Comparison of ENCODE assay signal across 8 cellular contexts in genomic region chr6:42929088-42929927, GRCh38. TPM values are rescaled to one million over a fixed set of nuclear protein-coding genes. Genes with fewer than 3 reads are reported as not detected.
DNase-seq lines count a peak whose midpoint lies in the region; ATAC-seq, FAIRE-seq and TF ChIP-seq lines count a peak whose summit lies in the region.

Gene CNPY3 (plus strand): TSS chr6:42929480. CDS start chr6:42929571, 91 bp downstream.

- H3K36me3 ChIP-seq in Loucy (ENCODE audit: insufficient read depth, low read length), result peaks cover 4% of the 10 kb centered on the region; the same call in 1 of the 2 replicates

- peak; percentile 91 to 94 for ATAC-seq in natural killer cell treated with Interleukin-12 subunit alpha and Interleukin-12 subunit beta and Interleukin-15 and Interleukin-18, amount 100 ng/mL, for 72 hours
- ATAC-seq in stimulated activated naive CD8-positive, alpha-beta T cell treated with anti-CD3 and anti-CD28 coated beads, Interleukin-15, Interleukin-2, amounts not matched to agents 100 U/mL and 50 U/mL, for 24 hours, result peak; percentile 88

- peak within 1 kb of the TSS; percentile 97 for H3K9ac ChIP-seq in Loucy (ENCODE audit: low read depth, low read length, poor library complexity, severe bottlenecking)

- H3F3A ChIP-seq in Loucy (ENCODE audit: low read depth), result peaks cover 18% of the 10 kb centered on the region

- no peaks in the 10 kb centered on the region for H3K27me3 ChIP-seq in Loucy (ENCODE audit: insufficient read depth, low read length, poor library complexity, severe bottlenecking)

- H3K27me3 Mint-ChIP-seq in natural killer cell treated with Interleukin-12 subunit alpha and Interleukin-12 subunit beta and Interleukin-15 and Interleukin-18, amount 100 ng/mL, for 72 hours, result no peaks in the 10 kb centered on the region

- H3K4me1 Mint-ChIP-seq in natural killer cell treated with Interleukin-12 subunit alpha and Interleukin-12 subunit beta and Interleukin-15 and Interleukin-18, amount 100 ng/mL, for 72 hours (ENCODE audit: low read depth in 2 of 2), result peaks cover 42 to 43% of the 10 kb centered on the region in 2 donors

- peaks cover 40% of the 10 kb centered on the region for H3K79me2 ChIP-seq in Loucy (ENCODE audit: insufficient read depth, low read length)

- peak within 1 kb of the TSS; percentile 82 for H2AFZ ChIP-seq in Loucy (ENCODE audit: low read length)

- H3K4me3 ChIP-seq in Loucy (ENCODE audit: low read length, poor library complexity, severe bottlenecking), result peak within 1 kb of the TSS; percentile 90

- no peaks in the 10 kb centered on the region for H3K9me3 Mint-ChIP-seq in natural killer cell treated with Interleukin-12 subunit alpha and Interleukin-12 subunit beta and Interleukin-15 and Interleukin-18, amount 100 ng/mL, for 72 hours

- peak within 1 kb of the TSS; percentile 94 to 98 for H3K27ac Mint-ChIP-seq in natural killer cell treated with Interleukin-12 subunit alpha and Interleukin-12 subunit beta and Interleukin-15 and Interleukin-18, amount 100 ng/mL, for 72 hours

- no peaks in the 10 kb centered on the region for H3K9me3 ChIP-seq in Loucy (ENCODE audit: insufficient read depth, low read depth, low read length)

- peak within 1 kb of the TSS; percentile 100 for H3K4me3 Mint-ChIP-seq in natural killer cell treated with Interleukin-12 subunit alpha and Interleukin-12 subunit beta and Interleukin-15 and Interleukin-18, amount 100 ng/mL, for 72 hours

- H3K36me3 Mint-ChIP-seq in natural killer cell treated with Interleukin-12 subunit alpha and Interleukin-12 subunit beta and Interleukin-15 and Interleukin-18, amount 100 ng/mL, for 72 hours, result peaks cover 5% of the 10 kb centered on the region

- TF ChIP-seq POLR2A in H54 (IDR thresholded peaks at IDR 0.05; ENCODE audit: low read depth, low read length) (peak; percentile 48), Raji (IDR thresholded peaks at IDR 0.05; ENCODE audit: insufficient read depth, low read depth, low read length) (peak; percentile 68)

- peak within 1 kb of the TSS; percentile 96 for H3K4me2 ChIP-seq in Loucy (ENCODE audit: low read depth, low read length, poor library complexity, severe bottlenecking)

- H3K4me1 ChIP-seq in Loucy (ENCODE audit: insufficient read depth, low read length, poor library complexity, severe bottlenecking), result peaks cover 43% of the 10 kb centered on the region

- peaks cover 38% of the 10 kb centered on the region for H4K20me1 ChIP-seq in Loucy (ENCODE audit: insufficient read depth, low read length, poor library complexity, severe bottlenecking)

- no peaks in the 10 kb centered on the region for H3K9me2 ChIP-seq in Loucy (replicated peaks; ENCODE audit: low read depth, low read length)

- FAIRE-seq in H54 (lab: Jason Lieb, UNC), result peak; percentile 60

- no peak for TF ChIP-seq CTCF in Loucy (conservative IDR thresholded peaks at IDR 0.05; ENCODE audit: low read length)

- peak; percentile 99 for DNase-seq in EL
- DNase-seq in H54 (ENCODE audit: insufficient read length, low spot score), result peak; percentile 94
- peak; percentile 89 for DNase-seq in activated T-helper 9 cell treated with anti-CD3 and anti-CD28 coated beads, Interleukin-2, amount 50 U/mL, for 16 hours (ENCODE audit: low read depth)
- peak; percentile 96 for DNase-seq in fibroblast of peridontal ligament (ENCODE audit: extremely low read depth)
- DNase-seq in natural killer cell treated with Interleukin-12 subunit alpha and Interleukin-12 subunit beta and Interleukin-15 and Interleukin-18, amount 100 ng/mL, for 72 hours (ENCODE audit: low spot score), result peak; percentile 95
- DNase-seq in stimulated activated naive CD8-positive, alpha-beta T cell treated with anti-CD3 and anti-CD28 coated beads, Interleukin-15, Interleukin-2, amounts not matched to agents 100 U/mL and 50 U/mL, for 24 hours, result peak; percentile 94

RNA-seq across cellular contexts. Expression of gene CNPY3, which starts in this region (rescaled TPM):
- total RNA-seq in natural killer cell treated with Interleukin-12 subunit alpha and Interleukin-12 subunit beta and Interleukin-15 and Interleukin-18, amount 100 ng/mL, for 72 hours, result 10 to 100 TPM; 35.4 to 38.2 TPM

Comparison
In these comparisons a context has a peak if more than half of its experiments do, and no peak if none do; other contexts are left out.
1. Peak in every context shown above with its lines: DNase-seq, ATAC-seq and H3K4me3 ChIP-seq.